ENCODE assay signal across 15 cellular contexts in the genomic region with DNA sequence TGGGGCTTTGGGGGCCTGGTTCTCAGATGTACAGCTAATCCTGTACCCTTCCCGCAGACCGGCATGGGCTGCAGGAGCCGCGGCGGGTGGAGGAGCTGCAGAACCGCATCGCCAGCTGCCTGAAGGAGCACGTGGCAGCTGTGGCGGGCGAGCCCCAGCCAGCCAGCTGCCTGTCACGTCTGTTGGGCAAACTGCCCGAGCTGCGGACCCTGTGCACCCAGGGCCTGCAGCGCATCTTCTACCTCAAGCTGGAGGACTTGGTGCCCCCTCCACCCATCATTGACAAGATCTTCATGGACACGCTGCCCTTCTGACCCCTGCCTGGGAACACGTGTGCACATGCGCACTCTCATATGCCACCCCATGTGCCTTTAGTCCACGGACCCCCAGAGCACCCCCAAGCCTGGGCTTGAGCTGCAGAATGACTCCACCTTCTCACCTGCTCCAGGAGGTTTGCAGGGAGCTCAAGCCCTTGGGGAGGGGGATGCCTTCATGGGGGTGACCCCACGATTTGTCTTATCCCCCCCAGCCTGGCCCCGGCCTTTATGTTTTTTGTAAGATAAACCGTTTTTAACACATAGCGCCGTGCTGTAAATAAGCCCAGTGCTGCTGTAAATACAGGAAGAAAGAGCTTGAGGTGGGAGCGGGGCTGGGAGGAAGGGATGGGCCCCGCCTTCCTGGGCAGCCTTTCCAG. TPM values are rescaled to one million over a fixed set of nuclear protein-coding genes. Genes with fewer than 3 reads are reported as not detected.
A peak's percentile ranks its signal among the peaks of the same experiment; 100 is the strongest.
DNase-seq lines count a peak whose midpoint lies in the region; ATAC-seq, FAIRE-seq and TF ChIP-seq lines count a peak whose summit lies in the region.
"Had no signal": no experiment of that assay in that cellular context is flagged by ENCODE, and none has a peak within 500 bp of the region (broad histone marks: within the 10 kb centered on the region; RNA-seq: fewer than 3 reads in every experiment).

No MANE protein-coding gene starts in this region.

- in situ Hi-C loops in GM12878 (cut with MboI) = no loop called here

- no peak overlapping the region for H3K27ac ChIP-seq in GM12878 (ENCODE audit: control insufficient read depth, insufficient read depth)
- H3K27ac ChIP-seq: HL-60 had no signal

- intact Hi-C loops in GM12878 (cut with micrococcal nuclease; ENCODE audit: unreplicated experiment) = no loop called here

- H3K36me3 ChIP-seq in BE2C = peaks cover 25% of the 10 kb centered on the region
- H3K36me3 ChIP-seq in GM12878 (ENCODE audit: control insufficient read depth in 2 of 2, insufficient read depth in 2 of 2, low read length in 1 of 2) = no peaks in the 10 kb centered on the region; a peak in 1 of 4 replicates

- SMC1A ChIA-PET in GM12878 (lab: Charles Lee; ENCODE audit: uncharacterized antibody, unreplicated experiment) = interaction anchor here (1.3 kb wide), 1 partner anchor 24 kb away, joined by 3 read pairs; no protein-coding TSS in a partner anchor

- no peak overlapping the region for H2AFZ ChIP-seq in GM12878 (ENCODE audit: control insufficient read depth, low read depth, low read length)

- no peak overlapping the region for H3K4me2 ChIP-seq in GM12878 (ENCODE audit: control insufficient read depth, insufficient read depth)

- H3K79me2 ChIP-seq in GM12878 (ENCODE audit: control insufficient read depth, insufficient read depth, low read length) = no peaks in the 10 kb centered on the region

- CTCF ChIA-PET in GM12878 (lab: Yijun Ruan, JAX) = interaction anchor here (0.9 to 2.0 kb wide), 5 partner anchors 13 to 61 kb away, joined by 3 to 7 read pairs (median 7); no protein-coding TSS in a partner anchor

- peak; percentile 86 for DNase-seq in BE2C
- DNase-seq in NCI-H1105 (lab: John Stamatoyannopoulos, UW) = peak; percentile 21
- no peak for DNase-seq in GM12878 (ENCODE audit: low read depth, low spot score)
- peak; percentile 28 for DNase-seq in midbrain (lab: John Stamatoyannopoulos, UW)
- no peak for DNase-seq in Kasumi-1 (lab: John Stamatoyannopoulos, UW)
- no peak for DNase-seq in GF-D8 (lab: John Stamatoyannopoulos, UW)
- DNase-seq: activated CD4-positive, alpha-beta T cell treated with anti-CD3 and anti-CD28 coated beads for 4 hours; CD4-positive, CD25-positive, alpha-beta regulatory T cell; stimulated activated CD4-positive, alpha-beta T cell treated with anti-CD3 and anti-CD28 coated beads, Interleukin-4, amount 100 ng/mL, for 1 hour; stomach; T-helper 1 cell had no signal

- POLR2A ChIA-PET in GM12878 (lab: Charles Lee) = interaction anchor here (1.1 kb wide), 1 partner anchor 11 kb away, joined by 3 read pairs; the partner anchor contains the start of gene ATG101

- H3K4me1 ChIP-seq in BE2C = peaks cover 14% of the 10 kb centered on the region
- no peaks in the 10 kb centered on the region for H3K4me1 ChIP-seq in GM12878 (ENCODE audit: control insufficient read depth, insufficient read depth, low read length)

- RAD21 ChIA-PET in GM12878 (lab: Charles Lee; ENCODE audit: unreplicated experiment) = interaction anchor here (0.6 to 1.5 kb wide), 2 partner anchors 11 to 23 kb away, joined by 3 read pairs; partner anchors contain the start of gene ATG101

- TF ChIP-seq EP300 in GM12878 (IDR thresholded peaks at IDR 0.05; ENCODE audit: borderline replicate concordance in 1 of 2, control insufficient read depth in 1 of 2, low read depth in 2 of 2, low read length in 2 of 2) = no peak

- H3K9ac ChIP-seq in GM12878 (ENCODE audit: control insufficient read depth, insufficient read depth, low read length) = no peak overlapping the region

- no peaks in the 10 kb centered on the region for H3K9me3 ChIP-seq in BE2C
- H3K9me3 ChIP-seq in GM12878 (replicated peaks; ENCODE audit: control insufficient read depth, insufficient read depth, low read length) = no peaks in the 10 kb centered on the region
- H3K9me3 ChIP-seq: stomach had no signal

- no peaks in the 10 kb centered on the region for H4K20me1 ChIP-seq in GM12878 (ENCODE audit: control insufficient read depth, insufficient read depth)

- FAIRE-seq in GM12878 (lab: Jason Lieb, UNC) = no peak

- no peak for TF ChIP-seq POLR2A in GM12878 (IDR thresholded peaks at IDR 0.05; ENCODE audit: low read depth, low read length)

- H3K27me3 ChIP-seq in BE2C = no peaks in the 10 kb centered on the region
- no peaks in the 10 kb centered on the region for H3K27me3 ChIP-seq in GM12878 (replicated peaks in 1 of 2; ENCODE audit: control insufficient read depth in 2 of 2, insufficient read depth in 2 of 2, low read length in 1 of 2)
- H3K27me3 ChIP-seq: stomach had no signal

- ATAC-seq in GM12878 (no peak), HG02970 (IDR thresholded peaks at IDR 0.05; ENCODE audit: low FRiP score, unreplicated experiment) (no peak), GM19452 (IDR thresholded peaks at IDR 0.05; ENCODE audit: unreplicated experiment) (no peak)
- ATAC-seq: activated T-helper 17 cell treated with anti-CD3 and anti-CD28 coated beads, Interleukin-2, amount 50 U/mL, for 72 hours had no signal

- WGBS in GM12878 (ENCODE audit: insufficient coverage, insufficient replicate concordance, low lambda C conversion rate, missing lambda C conversion rate) = 66% methylated on average over 25 of the region's 25 CpGs

- TF ChIP-seq CTCF in BE2C (IDR thresholded peaks at IDR 0.05; ENCODE audit: low read depth, low read length) (no peak), GM12878 (IDR thresholded peaks at IDR 0.05 in 2 of 3, conservative IDR thresholded peaks at IDR 0.05 in 1 of 3; ENCODE audit: control insufficient read depth in 2 of 3, extremely low read depth in 1 of 3, insufficient read depth in 1 of 3, low read depth in 3 of 3, low read length in 3 of 3) (no peak)

- no peak overlapping the region for H3K4me3 ChIP-seq in BE2C (ENCODE audit: low read depth, low read length)
- H3K4me3 ChIP-seq in GM12878 = no peak overlapping the region
- H3K4me3 ChIP-seq: stomach had no signal

- TF ChIP-seq RAD21 in GM12878 (IDR thresholded peaks at IDR 0.05; ENCODE audit: insufficient read depth, low read depth, low read length) = no peak

- no TSS peak for BruUV-seq in GM12878 (replicated peaks; lab: Mats Ljungman, UMichigan)

RNA-seq across cellular contexts. Expression of gene NR4A1, which starts 7.5 kb away (rescaled TPM):
- polyA plus RNA-seq in BE2C (2012; ENCODE audit: insufficient read depth, insufficient read length, low read depth) = 69.7 TPM
- total RNA-seq in GM12878 (2013; cell fraction: nucleolus; rRNA removed) = 9.2 and 12.6 TPM in 2 replicates
- 2.4 and 4.1 TPM in 2 replicates for total RNA-seq in GM12878 (2014; rRNA removed)
- 1.5 and 2.2 TPM in 2 replicates for total RNA-seq in GM12878 (2014; rRNA removed; fragmentation: Illumina TruSeq; extraction: Trizol)
- total RNA-seq in GM12878 (2021) = 7.9 TPM in 2 replicates
- polyA plus RNA-seq in GM12878 (2011; ENCODE audit: low read depth) = 1.5 TPM
- polyA plus RNA-seq in GM12878 (2011; rRNA removed) = 1.3 and 2.9 TPM in 2 replicates
- 5.8 and 7.7 TPM in 2 replicates for polyA plus RNA-seq in GM12878 (2011; cell fraction: cytosol; rRNA removed)
- 20.2 and 21.4 TPM in 2 replicates for polyA plus RNA-seq in GM12878 (2011; cell fraction: nucleus; rRNA removed)
- 4.3 and 15.3 TPM in 2 replicates for polyA plus RNA-seq in GM12878 (2012)
- polyA plus RNA-seq in GM12878 (2014; fragmentation: Illumina TruSeq; extraction: Trizol) = 1.2 and 2.0 TPM in 2 replicates
- under 1 TPM in 1 of 2 experiments, not detected in 1; 0.05 TPM for polyA plus RNA-seq in GM12878 (2014; fragmentation: Nextera tagmentation; extraction: Ambion mirVana)
- 5.9 TPM in 2 replicates for polyA plus RNA-seq in GM12878 (2014; rRNA removed)
- 1 to 10 TPM; 1.5 to 1.9 TPM for polyA plus RNA-seq in GM12878 (2016; fragmentation: Nextera tagmentation; extraction: Ambion mirVana)
- polyA minus RNA-seq in GM12878 (2011; rRNA and poly(A)+ RNA removed) = 3.7 and 8.3 TPM in 2 replicates
- 6.8 and 7.4 TPM in 2 replicates for polyA minus RNA-seq in GM12878 (2011; cell fraction: cytosol; rRNA and poly(A)+ RNA removed)
- 14.4 and 17.9 TPM in 2 replicates for polyA minus RNA-seq in GM12878 (2011; cell fraction: nucleus; rRNA and poly(A)+ RNA removed)

RNA-seq across cellular contexts. Expression of gene ATG101, which starts 11.0 kb away (rescaled TPM):
- polyA plus RNA-seq in BE2C (2012; ENCODE audit: insufficient read depth, insufficient read length, low read depth) = 337 TPM
- 13.7 and 15.2 TPM in 2 replicates for total RNA-seq in GM12878 (2013; cell fraction: nucleolus; rRNA removed)
- total RNA-seq in GM12878 (2014; rRNA removed) (44.5 and 44.8 TPM in 2 replicates), GM12878 (2014; rRNA removed; fragmentation: Illumina TruSeq; extraction: Trizol) (21.5 and 21.9 TPM in 2 replicates), GM12878 (2021) (33.8 and 36.5 TPM in 2 replicates)
- polyA plus RNA-seq in GM12878 (2011; ENCODE audit: low read depth) = 21.8 TPM
- polyA plus RNA-seq in GM12878 (2011; rRNA removed) (31.4 and 49.8 TPM in 2 replicates), GM12878 (2014; fragmentation: Illumina TruSeq; extraction: Trizol) (10.4 and 26.0 TPM in 2 replicates), GM12878 (2014; fragmentation: Nextera tagmentation; extraction: Ambion mirVana) (1 to 10 TPM; 2.7 to 5.6 TPM), GM12878 (2014; rRNA removed) (42.7 and 43.1 TPM in 2 replicates), GM12878 (2016; fragmentation: Nextera tagmentation; extraction: Ambion mirVana) (10 to 100 TPM; 34.1 to 40.5 TPM)
- polyA plus RNA-seq in GM12878 (2011; cell fraction: cytosol; rRNA removed) = 64.4 and 85.9 TPM in 2 replicates
- 34.2 and 44.8 TPM in 2 replicates for polyA plus RNA-seq in GM12878 (2011; cell fraction: nucleus; rRNA removed)
- 26.6 and 32.8 TPM in 2 replicates for polyA plus RNA-seq in GM12878 (2012)
- 48.9 and 54.6 TPM in 2 replicates for polyA minus RNA-seq in GM12878 (2011; rRNA and poly(A)+ RNA removed)
- 9.0 and 11.8 TPM in 2 replicates for polyA minus RNA-seq in GM12878 (2011; cell fraction: cytosol; rRNA and poly(A)+ RNA removed)
- polyA minus RNA-seq in GM12878 (2011; cell fraction: nucleus; rRNA and poly(A)+ RNA removed) = 12.6 and 24.2 TPM in 2 replicates

RNA-seq across cellular contexts. Expression of gene SMIM41, which starts 20.7 kb away (rescaled TPM):
- polyA plus RNA-seq in BE2C (2012; ENCODE audit: insufficient read depth, insufficient read length, low read depth) = not detected
- 0.27 TPM in 1 of 2 replicates, not detected in the other for total RNA-seq in GM12878 (2013; cell fraction: nucleolus; rRNA removed)
- total RNA-seq in GM12878 (2014; rRNA removed) (not detected in 2 replicates), GM12878 (2014; rRNA removed; fragmentation: Illumina TruSeq; extraction: Trizol) (not detected in 2 replicates), GM12878 (2021) (0.19 TPM in 1 of 2 replicates, not detected in the other)
- not detected for polyA plus RNA-seq in GM12878 (2011; ENCODE audit: low read depth)
- polyA plus RNA-seq in GM12878 (2011; rRNA removed) (not detected in 2 replicates), GM12878 (2014; fragmentation: Illumina TruSeq; extraction: Trizol) (not detected in 2 replicates), GM12878 (2014; fragmentation: Nextera tagmentation; extraction: Ambion mirVana) (not detected), GM12878 (2014; rRNA removed) (not detected in 2 replicates), GM12878 (2016; fragmentation: Nextera tagmentation; extraction: Ambion mirVana) (not detected)
- polyA plus RNA-seq in GM12878 (2011; cell fraction: cytosol; rRNA removed) = not detected in 2 replicates
- not detected in 2 replicates for polyA plus RNA-seq in GM12878 (2011; cell fraction: nucleus; rRNA removed)
- polyA plus RNA-seq in GM12878 (2012) = not detected in 2 replicates
- not detected in 2 replicates for polyA minus RNA-seq in GM12878 (2011; rRNA and poly(A)+ RNA removed)
- not detected in 2 replicates for polyA minus RNA-seq in GM12878 (2011; cell fraction: cytosol; rRNA and poly(A)+ RNA removed)
- 0.86 TPM in 1 of 2 replicates, not detected in the other for polyA minus RNA-seq in GM12878 (2011; cell fraction: nucleus; rRNA and poly(A)+ RNA removed)
- total RNA-seq: activated T-helper 17 cell treated with anti-CD3 and anti-CD28 coated beads, Interleukin-2, amount 50 U/mL, for 72 hours had no signal
- polyA plus RNA-seq: CD4-positive, CD25-positive, alpha-beta regulatory T cell had no signal

RNA-seq across cellular contexts. Expression of gene TAMALIN, which starts 52.0 kb away (rescaled TPM):
- polyA plus RNA-seq in BE2C (2012; ENCODE audit: insufficient read depth, insufficient read length, low read depth) = 37.0 TPM
- total RNA-seq in GM12878 (2013; cell fraction: nucleolus; rRNA removed) = 6.8 and 7.1 TPM in 2 replicates
- 0.23 and 0.38 TPM in 2 replicates for total RNA-seq in GM12878 (2014; rRNA removed)
- total RNA-seq in GM12878 (2014; rRNA removed; fragmentation: Illumina TruSeq; extraction: Trizol) = 0.14 and 0.58 TPM in 2 replicates
- total RNA-seq in GM12878 (2021) = 0.35 and 0.49 TPM in 2 replicates
- not detected for polyA plus RNA-seq in GM12878 (2011; ENCODE audit: low read depth)
- 0.15 and 0.29 TPM in 2 replicates for polyA plus RNA-seq in GM12878 (2011; rRNA removed)
- polyA plus RNA-seq in GM12878 (2011; cell fraction: cytosol; rRNA removed) = 0.25 and 0.30 TPM in 2 replicates
- 0.52 and 0.67 TPM in 2 replicates for polyA plus RNA-seq in GM12878 (2011; cell fraction: nucleus; rRNA removed)
- polyA plus RNA-seq in GM12878 (2012) = 0.22 and 1.0 TPM in 2 replicates
- polyA plus RNA-seq in GM12878 (2014; fragmentation: Illumina TruSeq; extraction: Trizol) = 0.09 TPM in 1 of 2 replicates, not detected in the other
- polyA plus RNA-seq in GM12878 (2014; fragmentation: Nextera tagmentation; extraction: Ambion mirVana) = not detected
- 0.13 and 0.27 TPM in 2 replicates for polyA plus RNA-seq in GM12878 (2014; rRNA removed)
- polyA plus RNA-seq in GM12878 (2016; fragmentation: Nextera tagmentation; extraction: Ambion mirVana) = not detected
- 0.46 TPM in 1 of 2 replicates, not detected in the other for polyA minus RNA-seq in GM12878 (2011; rRNA and poly(A)+ RNA removed)
- polyA minus RNA-seq in GM12878 (2011; cell fraction: cytosol; rRNA and poly(A)+ RNA removed) = not detected in 2 replicates
- 0.36 TPM in 1 of 2 replicates, not detected in the other for polyA minus RNA-seq in GM12878 (2011; cell fraction: nucleus; rRNA and poly(A)+ RNA removed)

Comparison
In these comparisons a context has a peak if more than half of its experiments do, and no peak if none do; other contexts are left out.
1. DNase-seq: peak in BE2C (single experiment), NCI-H1105 (single experiment) and midbrain (single experiment); none in GM12878 (single experiment), Kasumi-1 (0 of 2) and GF-D8 (single experiment).